Comparison of ENCODE assay signal across 41 cellular contexts in genomic region chr7:101023839-101024238, GRCh38. TPM values are rescaled to one million over a fixed set of nuclear protein-coding genes. Genes with fewer than 3 reads are reported as not detected.
"Had no signal": no experiment of that assay in that cellular context is flagged by ENCODE, and none has a peak within 500 bp of the region (broad histone marks: within the 10 kb centered on the region; RNA-seq: fewer than 3 reads in every experiment).

No MANE protein-coding gene starts in this region.

- H3K9me3 ChIP-seq: adrenal gland, ascending aorta, body of pancreas, breast epithelium had no signal

- H3K27me3 ChIP-seq: adrenal gland, ascending aorta, body of pancreas, brain microvascular endothelial cell had no signal

- H3K4me1 Mint-ChIP-seq: activated naive CD4-positive, alpha-beta T cell treated with anti-CD3 and anti-CD28 coated beads, Interleukin-2, amount 10 ng/mL, durations not matched to agents 7 days and 5 days; activated naive CD8-positive, alpha-beta T cell treated with anti-CD3 and anti-CD28 coated beads, Interleukin-2, amount 10 ng/mL, durations not matched to agents 7 days and 5 days; activated T-helper 17 cell treated with anti-CD3 and anti-CD28 coated beads, Interleukin-2, amount 50 U/mL, for 72 hours; brain; central memory CD8-positive, alpha-beta T cell had no signal

- H3K4me3 Mint-ChIP-seq: activated naive CD4-positive, alpha-beta T cell treated with anti-CD3 and anti-CD28 coated beads for 36 hours; activated naive CD4-positive, alpha-beta T cell treated with anti-CD3 and anti-CD28 coated beads, Interleukin-2, amount 10 ng/mL, durations not matched to agents 7 days and 5 days; activated naive CD4-positive, alpha-beta T cell treated with anti-CD3 and anti-CD28 coated beads, Interleukin-2, amount 50 U/mL, for 24 hours; activated naive CD8-positive, alpha-beta T cell; activated naive CD8-positive, alpha-beta T cell treated with anti-CD3 and anti-CD28 coated beads for 36 hours; activated naive CD8-positive, alpha-beta T cell treated with anti-CD3 and anti-CD28 coated beads, Interleukin-2, amount 10 ng/mL, durations not matched to agents 7 days and 5 days; activated naive CD8-positive, alpha-beta T cell treated with anti-CD3 and anti-CD28 coated beads, Interleukin-2, amount 50 U/mL, for 24 hours; activated T-cell treated with anti-CD3 and anti-CD28 coated beads, Interleukin-2, amount 50 U/mL, for 24 hours; activated T-cell treated with anti-CD3 and anti-CD28 coated beads, Interleukin-2, amount 50 U/mL, for 4 hours; activated T-cell treated with anti-CD3 and anti-CD28 coated beads, Interleukin-2, amount 50 U/mL, for 72 hours; activated T-helper 1 cell treated with anti-CD3 and anti-CD28 coated beads, Interleukin-12 subunit alpha, Interleukin-12 subunit beta, Interleukin-2, Interleukin-4 antibody, amounts not matched to agents 30 ng/mL and 10 ng/mL and 1 ng/mL, durations not matched to agents 14 hours and 24 hours and 36 hours; activated T-helper 17 cell treated with anti-CD3 and anti-CD28 coated beads, Interleukin-2, amount 50 U/mL, for 72 hours; brain; central memory CD8-positive, alpha-beta T cell had no signal

- ATAC-seq: activated naive CD4-positive, alpha-beta T cell treated with anti-CD3 and anti-CD28 coated beads, Interleukin-2, amount 50 U/mL, for 72 hours; activated naive CD8-positive, alpha-beta T cell treated with anti-CD3 and anti-CD28 coated beads, Interleukin-2, amount 50 U/mL, for 24 hours; activated T-cell treated with anti-CD3 and anti-CD28 coated beads, Interleukin-2, amount 50 U/mL, for 4 hours; activated T-cell treated with anti-CD3 and anti-CD28 coated beads, Interleukin-2, amount 50 U/mL, for 72 hours; activated T-helper 17 cell treated with anti-CD3 and anti-CD28 coated beads, Interleukin-2, amount 50 U/mL, for 72 hours; body of pancreas had no signal

- H3K4me3 ChIP-seq: adrenal gland, ascending aorta, body of pancreas, breast epithelium, cardiac muscle cell had no signal

- H3K4me1 ChIP-seq: adrenal gland, ascending aorta, body of pancreas, breast epithelium had no signal

- H3K27ac ChIP-seq: adrenal gland, ascending aorta, body of pancreas, brain microvascular endothelial cell, breast epithelium, cardiac muscle cell had no signal

- H3K27ac Mint-ChIP-seq: activated naive CD4-positive, alpha-beta T cell treated with anti-CD3 and anti-CD28 coated beads for 36 hours; activated naive CD4-positive, alpha-beta T cell treated with anti-CD3 and anti-CD28 coated beads, Interleukin-2, amount 10 ng/mL, durations not matched to agents 7 days and 5 days; activated naive CD4-positive, alpha-beta T cell treated with anti-CD3 and anti-CD28 coated beads, Interleukin-2, amount 50 U/mL, for 24 hours; activated naive CD8-positive, alpha-beta T cell; activated naive CD8-positive, alpha-beta T cell treated with anti-CD3 and anti-CD28 coated beads for 36 hours; activated naive CD8-positive, alpha-beta T cell treated with anti-CD3 and anti-CD28 coated beads, Interleukin-2, amount 10 ng/mL, durations not matched to agents 7 days and 5 days; activated naive CD8-positive, alpha-beta T cell treated with anti-CD3 and anti-CD28 coated beads, Interleukin-2, amount 50 U/mL, for 24 hours; activated T-cell treated with anti-CD3 and anti-CD28 coated beads, Interleukin-2, amount 50 U/mL, for 24 hours; activated T-cell treated with anti-CD3 and anti-CD28 coated beads, Interleukin-2, amount 50 U/mL, for 72 hours; activated T-helper 1 cell treated with anti-CD3 and anti-CD28 coated beads, Interleukin-12 subunit alpha, Interleukin-12 subunit beta, Interleukin-2, Interleukin-4 antibody, amounts not matched to agents 30 ng/mL and 10 ng/mL and 1 ng/mL, durations not matched to agents 14 hours and 24 hours and 36 hours; activated T-helper 17 cell treated with anti-CD3 and anti-CD28 coated beads, Interleukin-2, amount 50 U/mL, for 72 hours; activated T-helper 2 cell treated with anti-CD3 and anti-CD28 coated beads, Interferon-gamma antibody, Interleukin-2, Interleukin-4, amounts not matched to agents 10 μg/mL and 5 μg/mL and 100 μg/mL, durations not matched to agents 14 hours and 24 hours and 36 hours; brain had no signal

- H3K9me3 Mint-ChIP-seq: activated naive CD4-positive, alpha-beta T cell treated with anti-CD3 and anti-CD28 coated beads for 36 hours; activated naive CD4-positive, alpha-beta T cell treated with anti-CD3 and anti-CD28 coated beads, Interleukin-2, amount 10 ng/mL, durations not matched to agents 7 days and 5 days; activated naive CD4-positive, alpha-beta T cell treated with anti-CD3 and anti-CD28 coated beads, Interleukin-2, amount 50 U/mL, for 24 hours; activated naive CD4-positive, alpha-beta T cell treated with anti-CD3 and anti-CD28 coated beads, Interleukin-2, amount 50 U/mL, for 72 hours; activated naive CD8-positive, alpha-beta T cell treated with anti-CD3 and anti-CD28 coated beads for 36 hours; activated naive CD8-positive, alpha-beta T cell treated with anti-CD3 and anti-CD28 coated beads, Interleukin-2, amount 10 ng/mL, durations not matched to agents 7 days and 5 days; activated naive CD8-positive, alpha-beta T cell treated with anti-CD3 and anti-CD28 coated beads, Interleukin-2, amount 50 U/mL, for 24 hours; activated T-cell treated with anti-CD3 and anti-CD28 coated beads, Interleukin-2, amount 50 U/mL, for 24 hours; activated T-cell treated with anti-CD3 and anti-CD28 coated beads, Interleukin-2, amount 50 U/mL, for 4 hours; activated T-cell treated with anti-CD3 and anti-CD28 coated beads, Interleukin-2, amount 50 U/mL, for 72 hours; activated T-helper 1 cell treated with anti-CD3 and anti-CD28 coated beads, Interleukin-12 subunit alpha, Interleukin-12 subunit beta, Interleukin-2, Interleukin-4 antibody, amounts not matched to agents 30 ng/mL and 10 ng/mL and 1 ng/mL, durations not matched to agents 14 hours and 24 hours and 36 hours; activated T-helper 17 cell treated with anti-CD3 and anti-CD28 coated beads, Interleukin-2, amount 50 U/mL, for 72 hours; activated T-helper 2 cell treated with anti-CD3 and anti-CD28 coated beads, Interferon-gamma antibody, Interleukin-2, Interleukin-4, amounts not matched to agents 10 μg/mL and 5 μg/mL and 100 μg/mL, durations not matched to agents 14 hours and 24 hours and 36 hours; central memory CD8-positive, alpha-beta T cell had no signal

- H3K36me3 Mint-ChIP-seq: activated naive CD4-positive, alpha-beta T cell treated with anti-CD3 and anti-CD28 coated beads, Interleukin-2, amount 10 ng/mL, durations not matched to agents 7 days and 5 days; activated naive CD4-positive, alpha-beta T cell treated with anti-CD3 and anti-CD28 coated beads, Interleukin-2, amount 50 U/mL, for 24 hours; activated naive CD4-positive, alpha-beta T cell treated with anti-CD3 and anti-CD28 coated beads, Interleukin-2, amount 50 U/mL, for 72 hours; activated naive CD8-positive, alpha-beta T cell; activated naive CD8-positive, alpha-beta T cell treated with anti-CD3 and anti-CD28 coated beads for 36 hours; activated naive CD8-positive, alpha-beta T cell treated with anti-CD3 and anti-CD28 coated beads, Interleukin-2, amount 10 ng/mL, durations not matched to agents 7 days and 5 days; brain had no signal

- DNase-seq: activated effector memory CD4-positive, alpha-beta T cell treated with anti-CD3 and anti-CD28 coated beads, Interleukin-2, amount 50 U/mL, for 16 hours; activated effector memory CD4-positive, alpha-beta T cell treated with Interleukin-2 at 50 U/mL for 16 hours; activated gamma-delta T cell; activated gamma-delta T cell treated with Interleukin-2 at 50 U/mL for 16 hours; activated naive CD4-positive, alpha-beta T cell; activated naive CD4-positive, alpha-beta T cell treated with anti-CD3 and anti-CD28 coated beads for 36 hours; activated naive CD4-positive, alpha-beta T cell treated with anti-CD3 and anti-CD28 coated beads, Interleukin-2, amount 10 ng/mL, durations not matched to agents 7 days and 5 days; activated naive CD4-positive, alpha-beta T cell treated with anti-CD3 and anti-CD28 coated beads, Interleukin-2, amount 50 U/mL, for 16 hours; activated naive CD4-positive, alpha-beta T cell treated with Interleukin-2 at 50 U/mL for 16 hours; activated naive CD8-positive, alpha-beta T cell treated with anti-CD3 and anti-CD28 coated beads for 36 hours; activated naive CD8-positive, alpha-beta T cell treated with anti-CD3 and anti-CD28 coated beads, Interleukin-2, amount 10 ng/mL, durations not matched to agents 7 days and 5 days; activated naive CD8-positive, alpha-beta T cell treated with anti-CD3 and anti-CD28 coated beads, Interleukin-2, amount 50 U/mL, for 24 hours; activated T-cell treated with anti-CD3 and anti-CD28 coated beads, Interleukin-2, amount 50 U/mL, for 1 hour; activated T-cell treated with anti-CD3 and anti-CD28 coated beads, Interleukin-2, amount 50 U/mL, for 24 hours; activated T-cell treated with anti-CD3 and anti-CD28 coated beads, Interleukin-2, amount 50 U/mL, for 4 hours; activated T-cell treated with anti-CD3 and anti-CD28 coated beads, Interleukin-2, amount 50 U/mL, for 48 hours; activated T-cell treated with anti-CD3 and anti-CD28 coated beads, Interleukin-2, amount 50 U/mL, for 72 hours; adrenal gland; amniotic stem cell; anterior cingulate cortex; aorta; body of pancreas; brain microvascular endothelial cell; caudate nucleus; central memory CD4-positive, alpha-beta T cell; cerebellar nuclear complex had no signal

- H3K36me3 ChIP-seq: adrenal gland, ascending aorta, brain microvascular endothelial cell, breast epithelium, cardiac muscle cell had no signal

RNA-seq across cellular contexts. Expression of gene MUC17, which starts 4.0 kb away (rescaled TPM):
- total RNA-seq: activated naive CD4-positive, alpha-beta T cell treated with anti-CD3 and anti-CD28 coated beads for 36 hours; activated naive CD4-positive, alpha-beta T cell treated with anti-CD3 and anti-CD28 coated beads, Interleukin-2, amount 50 U/mL, for 72 hours; activated naive CD8-positive, alpha-beta T cell treated with anti-CD3 and anti-CD28 coated beads for 36 hours; activated naive CD8-positive, alpha-beta T cell treated with anti-CD3 and anti-CD28 coated beads, Interleukin-2, amount 10 ng/mL, durations not matched to agents 7 days and 5 days; activated T-cell treated with anti-CD3 and anti-CD28 coated beads, Interleukin-2, amount 50 U/mL, for 4 hours; activated T-cell treated with anti-CD3 and anti-CD28 coated beads, Interleukin-2, amount 50 U/mL, for 72 hours; activated T-helper 1 cell treated with anti-CD3 and anti-CD28 coated beads, Interleukin-12 subunit alpha, Interleukin-12 subunit beta, Interleukin-2, Interleukin-4 antibody, amounts not matched to agents 30 ng/mL and 10 ng/mL and 1 ng/mL, durations not matched to agents 14 hours and 24 hours and 36 hours; activated T-helper 17 cell treated with anti-CD3 and anti-CD28 coated beads, Interleukin-2, amount 50 U/mL, for 72 hours; activated T-helper 2 cell treated with anti-CD3 and anti-CD28 coated beads, Interferon-gamma antibody, Interleukin-2, Interleukin-4, amounts not matched to agents 10 μg/mL and 5 μg/mL and 100 μg/mL, durations not matched to agents 14 hours and 24 hours and 36 hours; adrenal gland; aorta; ascending aorta; astrocyte; bronchial epithelial cell; cardiac muscle cell; cardiac septum; chondrocyte had no signal
- polyA plus RNA-seq: adrenal gland, cardiac muscle cell had no signal

RNA-seq across cellular contexts. Expression of gene MUC12, which starts 54.5 kb away (rescaled TPM):
- total RNA-seq: activated naive CD4-positive, alpha-beta T cell treated with anti-CD3 and anti-CD28 coated beads for 36 hours; activated naive CD8-positive, alpha-beta T cell treated with anti-CD3 and anti-CD28 coated beads, Interleukin-2, amount 10 ng/mL, durations not matched to agents 7 days and 5 days; body of pancreas; chondrocyte had no signal
- polyA plus RNA-seq: cardiac muscle cell had no signal
